13 cellular contexts compared by ENCODE assay signal in genomic region chr16:67240506-67240905, GRCh38. TPM values are rescaled to one million over a fixed set of nuclear protein-coding genes. Genes with fewer than 3 reads are reported as not detected.
DNase-seq lines count a peak whose midpoint lies in the region; ATAC-seq and TF ChIP-seq lines count a peak whose summit lies in the region.
"Had no signal": no experiment of that assay in that cellular context is flagged by ENCODE, and none has a peak within 500 bp of the region (broad histone marks: within the 10 kb centered on the region; RNA-seq: fewer than 3 reads in every experiment).

No MANE protein-coding gene starts in this region.

- H3K4me3 Mint-ChIP-seq in Calu3 (ENCODE audit: low read depth, unreplicated experiment), result no peak overlapping the region
- H3K4me3 Mint-ChIP-seq: nephron had no signal

- no peaks in the 10 kb centered on the region for H3K27me3 Mint-ChIP-seq in Calu3 (ENCODE audit: unreplicated experiment)
- H3K27me3 Mint-ChIP-seq: IgD-negative memory B cell had no signal

- peaks cover 43% of the 10 kb centered on the region for H3K36me3 Mint-ChIP-seq in Calu3 (ENCODE audit: insufficient read depth, unreplicated experiment)

- H3K36me3 ChIP-seq in SJSA1, result peaks cover 43% of the 10 kb centered on the region
- peaks cover 3 to 41% (median 18%) of the 10 kb centered on the region in 4 donors for H3K36me3 ChIP-seq in sigmoid colon

- no peak for TF ChIP-seq POLR2A in sigmoid colon (IDR thresholded peaks at IDR 0.05)

- CTCF ChIA-PET in Calu3 (lab: Charles Lee), result interaction anchor here (0.7 kb wide), 1 partner anchor 18 kb away, joined by 5 read pairs; no protein-coding TSS in a partner anchor

- H3K4me1 ChIP-seq in SJSA1 (replicated peaks), result peaks cover 51% of the 10 kb centered on the region
- H3K4me1 ChIP-seq in sigmoid colon, result peaks cover 0 to 45% (median 31%) of the 10 kb centered on the region in 4 donors

- H3K4me1 Mint-ChIP-seq in Calu3 (ENCODE audit: low read depth, unreplicated experiment), result peaks cover 37% of the 10 kb centered on the region

- H3K9me3 ChIP-seq in SJSA1 (replicated peaks), result no peaks in the 10 kb centered on the region
- no peaks in the 10 kb centered on the region for H3K9me3 ChIP-seq in sigmoid colon

- ATAC-seq in HG03175 (IDR thresholded peaks at IDR 0.05; ENCODE audit: unreplicated experiment), result no peak

- intact Hi-C loops in Calu3 (cut with micrococcal nuclease; ENCODE audit: unreplicated experiment) (no loop called here), sigmoid colon (cut with DNase I) (no loop called here), posterior vena cava (cut with DNase I) (no loop called here)

- TF ChIP-seq CTCF in Calu3 (IDR thresholded peaks at IDR 0.05; ENCODE audit: unreplicated experiment) (no peak), fibroblast of mammary gland (conservative IDR thresholded peaks at IDR 0.05; ENCODE audit: control insufficient read depth, insufficient read depth, low read depth, low read length) (no peak), sigmoid colon (IDR thresholded peaks at IDR 0.05) (no peak)

- H3K27ac ChIP-seq in SJSA1 (peak overlapping the region; percentile 88), sigmoid colon (peak overlapping the region; percentile 42 to 65 (median 52))
- H3K27ac ChIP-seq: WERI-Rb-1 had no signal

- WGBS in sigmoid colon, 2 donors, result 68 to 82% methylated on average over 4 of the region's 4 CpGs

- H3K27me3 ChIP-seq in SJSA1 (replicated peaks), result no peaks in the 10 kb centered on the region
- no peaks in the 10 kb centered on the region for H3K27me3 ChIP-seq in sigmoid colon

- H3K27ac Mint-ChIP-seq in Calu3 (ENCODE audit: unreplicated experiment), result peak overlapping the region; percentile 19
- H3K27ac Mint-ChIP-seq: nephron had no signal

- DNase-seq in Calu3 (no peak), SJSA1 (ENCODE audit: low read depth in 1 of 2, low spot score in 2 of 2) (peak; percentile 84), fibroblast of mammary gland (ENCODE audit: low read depth) (peak; percentile 61), sigmoid colon (no peak), posterior vena cava (ENCODE audit: low spot score) (no peak), NCI-H1436 treated with DMSO at 0.1 percent for 48 hours (lab: John Stamatoyannopoulos, UW) (no peak)
- DNase-seq in effector CD4-positive, alpha-beta T cell, result no peak
- DNase-seq: activated naive CD4-positive, alpha-beta T cell treated with Interleukin-2 at 50 U/mL for 16 hours; NCI-H526 treated with DMSO at 0.1 percent for 48 hours; WERI-Rb-1 had no signal

- TF ChIP-seq EP300 in sigmoid colon (IDR thresholded peaks at IDR 0.05), result no peak

- BruUV-seq in Calu3 (replicated peaks; lab: Mats Ljungman, UMichigan), result no TSS peak

- H3K4me3 ChIP-seq in SJSA1 (no peak overlapping the region), fibroblast of mammary gland (ENCODE audit: control insufficient read depth, low read depth, low read length) (no peak overlapping the region), sigmoid colon (no peak overlapping the region)

- H3K9me3 Mint-ChIP-seq in Calu3 (ENCODE audit: low read depth, unreplicated experiment), result no peaks in the 10 kb centered on the region
- H3K9me3 Mint-ChIP-seq: IgD-negative memory B cell, nephron had no signal

RNA-seq across cellular contexts. Expression of gene FHOD1, which starts 6.8 kb away (rescaled TPM):
- 37.2 and 37.9 TPM in 2 replicates for total RNA-seq in Calu3 (2022)
- 15.8 and 18.5 TPM in 2 replicates for total RNA-seq in SJSA1 (2014; rRNA removed; shearing (Covaris generic))
- total RNA-seq in sigmoid colon, result 10 to 100 TPM in 2 of 4 donors, 1 to 10 TPM in 2; 6.7 to 17.1 (median 11.5) TPM
- 10 to 100 TPM in 1 of 3 donors, 1 to 10 TPM in 2; 4.8 to 25.2 (median 5.5) TPM for polyA plus RNA-seq in sigmoid colon
- 10 to 100 TPM; 23.8 to 32.9 TPM for total RNA-seq in posterior vena cava

RNA-seq across cellular contexts. Expression of gene SLC9A5, which starts 8.3 kb away (rescaled TPM):
- 2.4 and 4.4 TPM in 2 replicates for total RNA-seq in Calu3 (2022)
- 1.2 and 1.6 TPM in 2 replicates for total RNA-seq in SJSA1 (2014; rRNA removed; shearing (Covaris generic))
- 1 to 10 TPM in 2 of 4 donors, under 1 TPM in 1, not detected in 1; 0.68 to 6.1 (median 1.1) TPM for total RNA-seq in sigmoid colon
- under 1 TPM in 2 of 3 donors, not detected in 1; 0.46 to 0.99 TPM for polyA plus RNA-seq in sigmoid colon
- total RNA-seq in posterior vena cava, result 1 to 10 TPM in 1 of 2 donors, under 1 TPM in 1; 0.57 to 1.1 TPM

RNA-seq across cellular contexts. Expression of gene TMEM208, which starts 13.6 kb away (rescaled TPM):
- total RNA-seq in Calu3 (2022), result 53.5 and 69.2 TPM in 2 replicates
- 38.7 and 38.9 TPM in 2 replicates for total RNA-seq in SJSA1 (2014; rRNA removed; shearing (Covaris generic))
- 10 to 100 TPM; 15.3 to 31.4 (median 24.2) TPM for total RNA-seq in sigmoid colon
- 100 to 1,000 TPM in 1 of 3 donors, 10 to 100 TPM in 2; 33.0 to 109 (median 36.5) TPM for polyA plus RNA-seq in sigmoid colon
- total RNA-seq in posterior vena cava, result 10 to 100 TPM; 25.1 to 33.1 TPM

RNA-seq across cellular contexts. Expression of gene PLEKHG4, which starts 38.8 kb away (rescaled TPM):
- 5.5 and 9.2 TPM in 2 replicates for total RNA-seq in Calu3 (2022)
- total RNA-seq in SJSA1 (2014; rRNA removed; shearing (Covaris generic)), result 5.0 and 15.1 TPM in 2 replicates
- 1 to 10 TPM; 1.4 to 6.2 (median 3.7) TPM for total RNA-seq in sigmoid colon
- polyA plus RNA-seq in sigmoid colon, result 1 to 10 TPM; 3.0 to 7.9 (median 3.5) TPM
- total RNA-seq in posterior vena cava, result 1 to 10 TPM; 3.2 to 5.4 TPM

RNA-seq across cellular contexts. Expression of gene ELMO3, which starts 41.6 kb away (rescaled TPM):
- total RNA-seq in Calu3 (2022) (31.9 and 43.2 TPM in 2 replicates), sigmoid colon (1 to 10 TPM in 2 of 4 donors, under 1 TPM in 2; 0.14 to 1.7 (median 1.1) TPM), posterior vena cava (1 to 10 TPM in 1 of 2 donors, under 1 TPM in 1; 0.93 to 1.2 TPM)
- 0.72 and 1.1 TPM in 2 replicates for total RNA-seq in SJSA1 (2014; rRNA removed; shearing (Covaris generic))
- polyA plus RNA-seq in sigmoid colon, result 10 to 100 TPM; 31.8 to 41.8 (median 35.1) TPM

Comparison
In these comparisons a context has a peak if more than half of its experiments do, and no peak if none do; other contexts are left out.
1. DNase-seq: peak in SJSA1 (2 of 2) and fibroblast of mammary gland (single experiment); none in Calu3 (single experiment), sigmoid colon (single experiment), posterior vena cava (single experiment), NCI-H1436 treated with DMSO at 0.1 percent for 48 hours (single experiment) and effector CD4-positive, alpha-beta T cell (single experiment).